Comparison of ENCODE assay signal across 17 cellular contexts in the genomic region with DNA sequence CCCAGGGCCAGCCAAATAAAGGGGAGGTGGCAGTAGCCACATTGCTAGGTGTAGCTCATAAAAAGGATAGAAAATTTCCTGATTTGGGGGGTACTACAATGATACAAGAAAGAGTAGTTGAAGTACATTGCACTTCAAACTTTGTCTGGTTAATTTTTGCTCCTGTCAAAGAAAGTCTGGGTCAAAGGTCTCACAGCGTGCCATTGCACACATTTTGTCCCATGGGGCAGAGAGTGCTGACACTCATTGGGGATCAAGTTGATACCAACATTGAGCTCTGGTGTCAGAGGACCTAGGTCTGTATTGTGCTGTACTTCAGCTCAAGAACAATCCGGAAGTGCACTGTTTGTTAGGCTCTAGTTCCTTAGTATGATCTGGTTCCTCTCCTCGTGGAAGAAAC.
"Had no signal": no experiment of that assay in that cellular context is flagged by ENCODE, and none has a peak within 500 bp of the region (broad histone marks: within the 10 kb centered on the region; RNA-seq: fewer than 3 reads in every experiment).

No MANE protein-coding gene starts in this region.

- H3K27ac ChIP-seq: coronary artery, left ventricle myocardium inferior, neural progenitor cell, parathyroid adenoma, right atrium auricular region, skin epidermis, stomach, tibial artery, uterus, VCaP had no signal

- H2AFZ ChIP-seq: neural progenitor cell, parathyroid adenoma had no signal

- H3K79me2 ChIP-seq: parathyroid adenoma had no signal

- DNase-seq: activated CD8-positive, alpha-beta memory T cell treated with anti-CD3 and anti-CD28 coated beads, Interleukin-2, amount 50 U/mL, for 48 hours; activated CD8-positive, alpha-beta T cell treated with anti-CD3 and anti-CD28 coated beads, Interleukin-2, amount 10 ng/mL, durations not matched to agents 7 days and 5 days; activated naive CD4-positive, alpha-beta T cell treated with Interleukin-2 at 50 U/mL for 16 hours; activated naive CD8-positive, alpha-beta T cell treated with anti-CD3 and anti-CD28 coated beads, Interleukin-2, amount 50 U/mL, for 24 hours; effector CD8-positive, alpha-beta T cell; left ventricle myocardium inferior; T1000 had no signal

- H3K36me3 ChIP-seq: heart left ventricle, left ventricle myocardium inferior, right atrium auricular region, tibial artery, uterus had no signal

- H3K4me3 ChIP-seq: heart left ventricle, left ventricle myocardium inferior, skin epidermis, tibial artery, uterus had no signal

- ATAC-seq: activated CD8-positive, alpha-beta T cell treated with anti-CD3 and anti-CD28 coated beads, Interleukin-2, amount 10 ng/mL, durations not matched to agents 7 days and 5 days; activated naive CD8-positive, alpha-beta T cell treated with anti-CD3 and anti-CD28 coated beads, Interleukin-2, amount 50 U/mL, for 24 hours had no signal

- H3K4me1 ChIP-seq: left ventricle myocardium inferior, parathyroid adenoma, right atrium auricular region, uterus had no signal

- H3K9ac ChIP-seq: neural progenitor cell, parathyroid adenoma had no signal

- H3K27me3 ChIP-seq: neural progenitor cell, right atrium auricular region, tibial artery, uterus had no signal

- H3K9me3 ChIP-seq: heart left ventricle, left ventricle myocardium inferior, right atrium auricular region, tibial artery, uterus had no signal
